10 cellular contexts compared by ENCODE assay signal in genomic region chr10:69506834-69507643, GRCh38. TPM values are rescaled to one million over a fixed set of nuclear protein-coding genes. Genes with fewer than 3 reads are reported as not detected.
DNase-seq lines count a peak whose midpoint lies in the region; ATAC-seq, FAIRE-seq and TF ChIP-seq lines count a peak whose summit lies in the region.
"Had no signal": no experiment of that assay in that cellular context is flagged by ENCODE, and none has a peak within 500 bp of the region (broad histone marks: within the 10 kb centered on the region; RNA-seq: fewer than 3 reads in every experiment).

No MANE protein-coding gene starts in this region.

- no peaks in the 10 kb centered on the region for H4K20me1 ChIP-seq in astrocyte (ENCODE audit: insufficient read depth, low read length)

- H3K4me2 ChIP-seq in astrocyte (ENCODE audit: low read length), result no peak overlapping the region

- no peak overlapping the region for H2AFZ ChIP-seq in astrocyte (ENCODE audit: low read depth, low read length)

- peak; percentile 59 for DNase-seq in activated CD8-positive, alpha-beta memory T cell treated with anti-CD3 and anti-CD28 coated beads for 24 hours
- no peak for DNase-seq in activated CD8-positive, alpha-beta memory T cell treated with anti-CD3 and anti-CD28 coated beads, Interleukin-2, amount 50 U/mL, for 4 hours
- DNase-seq in astrocyte (ENCODE audit: low read depth) (no peak), left lobe of liver (ENCODE audit: low spot score) (peak; percentile 41), cerebellar nuclear complex (lab: John Stamatoyannopoulos, UW) (no peak)

- H3K4me3 ChIP-seq in astrocyte (ENCODE audit: insufficient read depth, low read depth, low read length), result no peak overlapping the region

- H3K9me3 Mint-ChIP-seq in astrocyte (ENCODE audit: unreplicated experiment), result peaks cover 1% of the 10 kb centered on the region

- H3K79me2 ChIP-seq in astrocyte (ENCODE audit: insufficient read depth, low read length), result no peaks in the 10 kb centered on the region

- H3K27me3 Mint-ChIP-seq in astrocyte (ENCODE audit: low read depth, unreplicated experiment), result peaks cover 9% of the 10 kb centered on the region

- H3K36me3 Mint-ChIP-seq in astrocyte (ENCODE audit: low read depth, unreplicated experiment), result peaks cover 3% of the 10 kb centered on the region

- peaks cover 2% of the 10 kb centered on the region for H3K4me1 Mint-ChIP-seq in astrocyte (ENCODE audit: low read depth, unreplicated experiment)

- H3K27me3 ChIP-seq in astrocyte (ENCODE audit: insufficient read depth, low read length), result peaks cover 2% of the 10 kb centered on the region

- no peak for ATAC-seq in left lobe of liver
- no peak for ATAC-seq in HG03108 (IDR thresholded peaks at IDR 0.05; ENCODE audit: unreplicated experiment)
- ATAC-seq in HG02840 (IDR thresholded peaks at IDR 0.05; ENCODE audit: low FRiP score, unreplicated experiment), result no peak

- H3K36me3 ChIP-seq in astrocyte (ENCODE audit: insufficient read depth, low read length), result no peaks in the 10 kb centered on the region

- H3K9ac ChIP-seq in astrocyte (ENCODE audit: low read length), result no peak overlapping the region

- FAIRE-seq in astrocyte (lab: Jason Lieb, UNC), result no peak
- FAIRE-seq: endometrium, TTC549 had no signal

- H3K9me3 ChIP-seq in astrocyte (ENCODE audit: insufficient read depth, low read depth, low read length), result no peaks in the 10 kb centered on the region

- H3K4me1 ChIP-seq in astrocyte (ENCODE audit: insufficient read depth, low read length), result peaks cover 2% of the 10 kb centered on the region

- H3K27ac Mint-ChIP-seq in astrocyte (ENCODE audit: unreplicated experiment), result no peak overlapping the region

- no peak for TF ChIP-seq CTCF in astrocyte (IDR thresholded peaks at IDR 0.05; ENCODE audit: insufficient read depth, low read depth, low read length)

- H3K27ac ChIP-seq in astrocyte (ENCODE audit: low read depth, low read length) (no peak overlapping the region), temporal lobe (ENCODE audit: low read depth, low read length) (peak overlapping the region; percentile 82)

- peak overlapping the region; percentile 62 for H3K4me3 Mint-ChIP-seq in astrocyte (ENCODE audit: unreplicated experiment)

RNA-seq across cellular contexts. Expression of gene TSPAN15, which starts 55.8 kb away (rescaled TPM):
- total RNA-seq in astrocyte, result 8.7 and 9.4 TPM in 2 replicates
- total RNA-seq in left lobe of liver, result 3.8 TPM
- total RNA-seq in temporal lobe, result 3.7 TPM

Comparison
In these comparisons a context has a peak if more than half of its experiments do, and no peak if none do; other contexts are left out.
1. DNase-seq: peak in activated CD8-positive, alpha-beta memory T cell treated with anti-CD3 and anti-CD28 coated beads for 24 hours (single experiment) and left lobe of liver (single experiment); none in activated CD8-positive, alpha-beta memory T cell treated with anti-CD3 and anti-CD28 coated beads, Interleukin-2, amount 50 U/mL, for 4 hours (single experiment), astrocyte (single experiment) and cerebellar nuclear complex (0 of 2).